8 cellular contexts compared by ENCODE assay signal in the genomic region with DNA sequence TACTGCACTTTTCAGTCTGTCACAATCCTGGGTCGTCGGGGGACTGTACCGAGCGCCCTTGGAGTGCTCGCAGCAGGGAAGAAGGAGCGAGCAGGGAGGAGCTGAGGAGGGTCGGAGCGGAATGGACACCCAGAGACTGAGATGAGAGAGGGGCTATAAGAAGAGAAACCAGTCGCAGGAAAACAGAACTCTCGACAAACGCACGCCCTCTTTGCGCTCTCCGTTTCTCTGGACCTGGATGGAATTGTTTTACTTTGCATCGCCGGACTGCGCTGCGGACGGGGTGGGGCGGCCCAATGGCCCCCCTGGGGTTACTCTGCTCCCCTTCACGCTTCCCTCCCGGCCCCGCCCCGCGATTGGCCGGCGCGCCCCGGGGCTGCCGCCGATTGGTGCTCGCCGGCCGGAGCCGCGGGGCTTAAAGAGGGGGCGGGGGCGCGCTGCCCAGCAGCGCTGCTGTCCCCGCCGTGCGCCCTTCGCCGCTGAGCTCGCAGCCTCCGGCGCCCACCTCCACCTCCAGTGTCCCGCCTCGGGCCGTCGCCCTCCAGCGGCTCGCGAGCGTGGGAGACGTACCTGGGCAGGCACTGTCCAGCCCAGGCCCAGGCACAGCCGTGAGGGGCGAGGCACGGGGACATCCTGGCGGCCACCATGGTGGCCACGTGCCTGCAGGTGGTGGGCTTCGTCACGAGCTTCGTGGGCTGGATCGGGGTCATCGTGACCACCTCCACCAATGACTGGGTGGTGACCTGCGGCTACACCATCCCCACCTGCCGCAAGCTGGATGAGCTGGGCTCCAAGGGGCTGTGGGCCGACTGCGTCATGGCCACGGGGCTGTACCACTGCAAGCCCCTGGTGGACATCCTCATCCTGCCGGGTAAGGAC. TPM values are rescaled to one million over a fixed set of nuclear protein-coding genes. Genes with fewer than 3 reads are reported as not detected.
DNase-seq lines count a peak whose midpoint lies in the region; ATAC-seq, FAIRE-seq and TF ChIP-seq lines count a peak whose summit lies in the region.

A gene (plus strand): TSS at position 447 of the 879 bp plus-strand sequence. CDS start 199 bp downstream, at position 646.

- peak within 1 kb of the TSS; percentile 27 for H4K8ac ChIP-seq in mesenchymal stem cell (ENCODE audit: low read length)

- H3K27me3 ChIP-seq in PC-3 (ENCODE audit: low read length) (no peaks in the 10 kb centered on the region), endothelial cell of umbilical vein (ENCODE audit: control insufficient read depth in 2 of 2, insufficient read depth in 2 of 2, low read length in 2 of 2) (no peaks in the 10 kb centered on the region), mesenchymal stem cell (ENCODE audit: control insufficient read depth in 1 of 2, insufficient read depth in 1 of 2, low read length in 2 of 2) (no peaks in the 10 kb centered on the region), thoracic aorta (replicated peaks; ENCODE audit: insufficient read depth) (no peaks in the 10 kb centered on the region)

- H3K4me1 ChIP-seq in PC-3 (ENCODE audit: insufficient read depth, low read length) (peaks cover 15% of the 10 kb centered on the region), endothelial cell of umbilical vein (ENCODE audit: control insufficient read depth, extremely low read depth, insufficient read depth, low read length) (peaks cover 30% of the 10 kb centered on the region), mesenchymal stem cell (ENCODE audit: control insufficient read depth, insufficient read depth, low read depth, low read length) (peaks cover 3% of the 10 kb centered on the region), thoracic aorta (ENCODE audit: control insufficient read depth in 1 of 2, low read depth in 2 of 2) (peaks cover 12 to 34% of the 10 kb centered on the region in 2 donors)

- H3K79me2 ChIP-seq in PC-3 (ENCODE audit: low read length) (peaks cover 34% of the 10 kb centered on the region), endothelial cell of umbilical vein (ENCODE audit: control insufficient read depth, insufficient read depth, low read length) (peaks cover 56% of the 10 kb centered on the region)

- no peak within 1 kb of the TSS for H3K27ac Mint-ChIP-seq in T-helper 2 cell treated with Interferon-gamma antibody and Interleukin-4, amounts not matched to agents 5 μg/mL and 100 μg/mL, for 36 hours

- ATAC-seq in PC-3 (peak; percentile 82), thoracic aorta (ENCODE audit: insufficient number of reproducible peaks, low FRiP score, low read depth) (no peak), GM19463 (IDR thresholded peaks at IDR 0.05; ENCODE audit: unreplicated experiment) (no peak), HG03095 (IDR thresholded peaks at IDR 0.05; ENCODE audit: unreplicated experiment) (no peak)

- no peak within 1 kb of the TSS for H2BK120ac ChIP-seq in mesenchymal stem cell (ENCODE audit: low read depth, low read length)

- H3K4me2 ChIP-seq in PC-3 (ENCODE audit: low read length) (peak within 1 kb of the TSS; percentile 96), endothelial cell of umbilical vein (ENCODE audit: insufficient read depth, low read length) (peak within 1 kb of the TSS; percentile 83), mesenchymal stem cell (ENCODE audit: low read length, poor library complexity, severe bottlenecking) (no peak within 1 kb of the TSS)

- no peaks in the 10 kb centered on the region for H3K9me3 Mint-ChIP-seq in T-helper 2 cell treated with Interferon-gamma antibody and Interleukin-4, amounts not matched to agents 5 μg/mL and 100 μg/mL, for 36 hours

- DNase-seq in T-helper 2 cell treated with Interferon-gamma antibody and Interleukin-4, amounts not matched to agents 5 μg/mL and 100 μg/mL, for 36 hours (ENCODE audit: low spot score) = no peak
- DNase-seq in T-helper 2 cell (no peak), PC-3 (peak; percentile 66), endothelial cell of umbilical vein (ENCODE audit: low read depth, low spot score) (peak; percentile 22), mesenchymal stem cell (peak; percentile 49), thoracic aorta (ENCODE audit: low spot score) (no peak)

- H3K9me1 ChIP-seq in endothelial cell of umbilical vein (replicated peaks; ENCODE audit: control insufficient read depth, extremely low read depth, insufficient read depth, low read length) = no peaks in the 10 kb centered on the region

- peak within 1 kb of the TSS; percentile 64 for H4K91ac ChIP-seq in mesenchymal stem cell (ENCODE audit: low read length)

- CTCF ChIA-PET in PC-3 (lab: Charles Lee) = interaction anchor here (1.8 kb wide), 1 partner anchor 393 kb away, joined by 7 read pairs; no protein-coding TSS in a partner anchor
- CTCF ChIA-PET in endothelial cell of umbilical vein (lab: Charles Lee) = interaction anchor here (1.0 to 11.4 kb wide), 6 partner anchors 12 to 451 kb away, joined by 3 to 525 read pairs (median 5); a partner anchor contains a TSS

- TF ChIP-seq CTCF in PC-3 (conservative IDR thresholded peaks at IDR 0.05; ENCODE audit: low read depth, low read length) (no peak), endothelial cell of umbilical vein (IDR thresholded peaks at IDR 0.05; ENCODE audit: extremely low read depth in 1 of 2, insufficient read depth in 1 of 2, low read depth in 1 of 2, low read length in 2 of 2) (peak in 1 of 2 donors; percentile 5), thoracic aorta (IDR thresholded peaks at IDR 0.05) (no peak)

- BruUV-seq in PC-3 (replicated peaks; lab: Mats Ljungman, UMichigan) (no TSS peak), endothelial cell of umbilical vein (replicated peaks; lab: Mats Ljungman, UMichigan) (TSS peak; percentile 47)

- H3K4me3 ChIP-seq in PC-3 (ENCODE audit: low read length) (peak within 1 kb of the TSS; percentile 81), endothelial cell of umbilical vein (replicated peaks in 1 of 3; ENCODE audit: insufficient read depth in 1 of 3, low read depth in 1 of 3, low read length in 3 of 3) (peak within 1 kb of the TSS; percentile 55 to 86 (median 65)), mesenchymal stem cell (ENCODE audit: insufficient read depth in 1 of 2, low read depth in 1 of 2, low read length in 2 of 2) (peak within 1 kb of the TSS in 1 of 2 experiments; percentile 93), thoracic aorta (peak within 1 kb of the TSS; percentile 75)

- peak within 1 kb of the TSS; percentile 46 to 76 for H3K4ac ChIP-seq in mesenchymal stem cell (ENCODE audit: low read depth in 1 of 2, low read length in 2 of 2)

- peaks cover 43% of the 10 kb centered on the region for H3K27me3 Mint-ChIP-seq in T-helper 2 cell treated with Interferon-gamma antibody and Interleukin-4, amounts not matched to agents 5 μg/mL and 100 μg/mL, for 36 hours (ENCODE audit: low read depth)

- POLR2A ChIA-PET in PC-3 (lab: Charles Lee; ENCODE audit: unreplicated experiment) = no interaction called here
- POLR2A ChIA-PET in endothelial cell of umbilical vein (lab: Charles Lee) = no interaction called here

- H3K27ac ChIP-seq in PC-3 (ENCODE audit: low read length) (no peak within 1 kb of the TSS), endothelial cell of umbilical vein (ENCODE audit: insufficient read depth, low read depth, low read length) (peak within 1 kb of the TSS; percentile 84), mesenchymal stem cell (ENCODE audit: low read length, poor library complexity, severe bottlenecking) (no peak within 1 kb of the TSS), thoracic aorta (no peak within 1 kb of the TSS)

- H2BK5ac ChIP-seq in mesenchymal stem cell (ENCODE audit: low read depth, low read length, poor library complexity, severe bottlenecking) = no peak within 1 kb of the TSS

- H4K20me1 ChIP-seq in PC-3 (ENCODE audit: low read length) (no peaks in the 10 kb centered on the region), endothelial cell of umbilical vein (replicated peaks; ENCODE audit: control insufficient read depth, extremely low read depth, insufficient read depth, low read length) (no peaks in the 10 kb centered on the region)

- dilution Hi-C loops in endothelial cell of umbilical vein (cut with MboI; ENCODE audit: extremely low pct_ligation_motif_present, low sequenced_read_pairs) = no loop called here

- H3K14ac ChIP-seq in mesenchymal stem cell (ENCODE audit: low read length in 2 of 2) = peak within 1 kb of the TSS in 1 of 2 experiments; percentile 9

- H3K9me3 ChIP-seq in PC-3 (ENCODE audit: low read length) = no peaks in the 10 kb centered on the region
- H3K9me3 ChIP-seq in endothelial cell of umbilical vein (replicated peaks; ENCODE audit: control insufficient read depth, insufficient read depth, low read length) = no peaks in the 10 kb centered on the region
- H3K9me3 ChIP-seq in mesenchymal stem cell (ENCODE audit: control insufficient read depth, low read length) = no peaks in the 10 kb centered on the region
- no peaks in the 10 kb centered on the region for H3K9me3 ChIP-seq in thoracic aorta

- TF ChIP-seq POLR2A in endothelial cell of umbilical vein (IDR thresholded peaks at IDR 0.05; ENCODE audit: low read depth, low read length) = peak; percentile 86

- no peak within 1 kb of the TSS for H2AK5ac ChIP-seq in mesenchymal stem cell (ENCODE audit: low read length, severe bottlenecking)

- peak within 1 kb of the TSS; percentile 6 to 75 for H2BK12ac ChIP-seq in mesenchymal stem cell (ENCODE audit: low read length in 2 of 2)

- peak within 1 kb of the TSS; percentile 99 for H2AFZ ChIP-seq in PC-3 (ENCODE audit: low read length)
- H2AFZ ChIP-seq in endothelial cell of umbilical vein (ENCODE audit: low read depth, low read length) = peak within 1 kb of the TSS; percentile 83
- no peak within 1 kb of the TSS for H2AFZ ChIP-seq in mesenchymal stem cell (ENCODE audit: low read depth, low read length)

- intact Hi-C loops in PC-3 (cut with micrococcal nuclease) (loop anchor here (10.0 kb wide), 2 partner anchors 186 to 276 kb away; no protein-coding TSS in a partner anchor), endothelial cell of umbilical vein (cut with micrococcal nuclease) (loop anchor here (1.0 to 2.0 kb wide), 4 partner anchors 104 to 391 kb away; no protein-coding TSS in a partner anchor)

- peak within 1 kb of the TSS; percentile 82 for H2BK15ac ChIP-seq in mesenchymal stem cell (ENCODE audit: low read depth, poor library complexity, severe bottlenecking)

- peak; percentile 47 for FAIRE-seq in endothelial cell of umbilical vein (lab: Jason Lieb, UNC)

- no peaks in the 10 kb centered on the region for H3K9me2 ChIP-seq in PC-3 (replicated peaks; ENCODE audit: low read length)

- peak within 1 kb of the TSS; percentile 38 to 71 for H3K18ac ChIP-seq in mesenchymal stem cell (ENCODE audit: low read depth in 1 of 2, low read length in 2 of 2)

- H3K36me3 Mint-ChIP-seq in T-helper 2 cell treated with Interferon-gamma antibody and Interleukin-4, amounts not matched to agents 5 μg/mL and 100 μg/mL, for 36 hours (ENCODE audit: low read depth) = peaks cover 3% of the 10 kb centered on the region

- peak within 1 kb of the TSS; percentile 36 for H3K9ac ChIP-seq in PC-3 (ENCODE audit: low read length)
- H3K9ac ChIP-seq in endothelial cell of umbilical vein (replicated peaks; ENCODE audit: extremely low read depth, insufficient read depth, low read length) = peak within 1 kb of the TSS; percentile 89
- peak within 1 kb of the TSS; percentile 94 for H3K9ac ChIP-seq in mesenchymal stem cell (ENCODE audit: low read length)

- peak within 1 kb of the TSS; percentile 76 for H3K4me3 Mint-ChIP-seq in T-helper 2 cell treated with Interferon-gamma antibody and Interleukin-4, amounts not matched to agents 5 μg/mL and 100 μg/mL, for 36 hours

- 55% methylated on average over 73 of the region's 73 CpGs for WGBS in mesenchymal stem cell

- peaks cover 13% of the 10 kb centered on the region for H3K4me1 Mint-ChIP-seq in T-helper 2 cell treated with Interferon-gamma antibody and Interleukin-4, amounts not matched to agents 5 μg/mL and 100 μg/mL, for 36 hours (ENCODE audit: low read depth)

- H3K79me1 ChIP-seq in mesenchymal stem cell (replicated peaks; ENCODE audit: low read length, poor library complexity, severe bottlenecking) = no peaks in the 10 kb centered on the region

- H3K36me3 ChIP-seq in PC-3 (ENCODE audit: low read depth, low read length) = no peaks in the 10 kb centered on the region
- no peaks in the 10 kb centered on the region for H3K36me3 ChIP-seq in endothelial cell of umbilical vein (ENCODE audit: control insufficient read depth in 2 of 2, extremely low read depth in 1 of 2, insufficient read depth in 2 of 2, low read length in 2 of 2)
- H3K36me3 ChIP-seq in mesenchymal stem cell (ENCODE audit: control insufficient read depth in 1 of 2, insufficient read depth in 2 of 2, low read depth in 1 of 2, low read length in 2 of 2) = peaks cover 22 to 31% of the 10 kb centered on the region in 2 experiments
- no peaks in the 10 kb centered on the region for H3K36me3 ChIP-seq in thoracic aorta

- no peaks in the 10 kb centered on the region for H3F3A ChIP-seq in PC-3 (ENCODE audit: low read length, unreplicated experiment)

- peak within 1 kb of the TSS in 1 of 2 experiments; percentile 14 for H3K23ac ChIP-seq in mesenchymal stem cell (ENCODE audit: low read length in 2 of 2)

RNA-seq across cellular contexts. Expression of the gene that starts here (rescaled TPM):
- total RNA-seq in PC-3 (2014; rRNA removed) (32.0 and 38.0 TPM in 2 replicates), endothelial cell of umbilical vein (344 and 395 TPM in 2 replicates), thoracic aorta (1 to 10 TPM; 2.5 to 2.7 TPM)
- polyA plus RNA-seq in endothelial cell of umbilical vein = 147 and 178 TPM in 2 replicates
- polyA plus RNA-seq in endothelial cell of umbilical vein (2011; cell fraction: cytosol; rRNA removed) = 142 and 185 TPM in 2 replicates
- polyA plus RNA-seq in endothelial cell of umbilical vein (2011; cell fraction: nucleus; rRNA removed) = 63.2 and 65.1 TPM in 2 replicates
- 84.8 and 369 TPM in 2 replicates for polyA plus RNA-seq in endothelial cell of umbilical vein (2012)
- polyA minus RNA-seq in endothelial cell of umbilical vein = 90.8 and 139 TPM in 2 replicates
- not detected for polyA minus RNA-seq in endothelial cell of umbilical vein (2011; cell fraction: cytosol; rRNA and poly(A)+ RNA removed)
- polyA minus RNA-seq in endothelial cell of umbilical vein (2011; cell fraction: nucleus; rRNA and poly(A)+ RNA removed) = 35.4 and 38.8 TPM in 2 replicates
- polyA plus RNA-seq in mesenchymal stem cell (2013, experiment 1 of 2) = 119 TPM
- polyA plus RNA-seq in mesenchymal stem cell (2013, experiment 2 of 2) = 118 TPM

Comparison
In these comparisons a context has a peak if more than half of its experiments do, and no peak if none do; other contexts are left out.
1. DNase-seq: peak in PC-3 (single experiment), endothelial cell of umbilical vein (single experiment) and mesenchymal stem cell (single experiment); none in T-helper 2 cell treated with Interferon-gamma antibody and Interleukin-4, amounts not matched to agents 5 μg/mL and 100 μg/mL, for 36 hours (single experiment), T-helper 2 cell (0 of 5) and thoracic aorta (single experiment).
2. H3K9ac ChIP-seq: peak in every context shown above with its lines; median percentile 94 in mesenchymal stem cell; 89 in endothelial cell of umbilical vein; 36 in PC-3.